Comparison of ENCODE assay signal across 1 cellular context in the genomic region with DNA sequence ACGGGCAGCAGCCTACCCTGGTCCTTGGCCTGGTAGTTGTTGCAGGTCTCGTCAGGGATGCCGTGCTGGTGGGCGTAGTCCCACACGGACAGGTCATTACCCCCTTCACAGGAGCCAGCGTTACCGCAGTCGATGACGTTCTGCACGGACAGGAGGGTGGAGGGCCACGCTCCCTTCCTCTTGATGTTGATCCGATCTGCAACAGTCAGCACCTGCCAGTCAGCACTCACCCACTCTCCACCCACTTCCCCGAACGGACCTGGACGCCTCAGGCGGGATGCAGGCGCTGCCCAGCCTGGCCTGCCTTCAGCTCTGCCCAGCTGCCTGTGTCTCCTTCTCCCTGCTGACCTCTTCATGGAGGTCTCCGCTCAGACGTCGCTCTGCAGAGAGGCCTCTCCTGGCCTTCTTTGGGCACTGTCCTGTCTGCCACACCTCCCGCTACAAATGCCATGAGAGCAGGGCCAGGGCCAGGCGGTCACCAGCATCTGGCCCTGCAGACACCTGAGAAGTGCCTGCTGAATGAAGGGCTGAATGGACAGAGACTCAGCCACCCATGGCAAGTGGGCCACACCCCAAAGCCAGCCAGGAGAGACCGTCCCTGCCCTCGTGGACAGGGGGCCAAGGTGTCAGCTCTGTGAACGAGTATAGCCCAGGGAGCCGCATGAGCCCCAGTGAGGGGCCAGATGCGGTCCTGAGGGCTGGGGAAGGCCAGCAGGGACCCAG.
TF ChIP-seq lines count a peak whose summit lies in the region.

No MANE protein-coding gene starts in this region.

TF ChIP-seq in HepG2, 621 proteins besides CTCF, POLR2A, EP300 and RAD21 (continues in another document):
- TF ChIP-seq HIVEP1 (CRISPR knock-in tag; IDR thresholded peaks at IDR 0.05), result no peak
- no peak for TF ChIP-seq SYNCRIP (IDR thresholded peaks at IDR 0.05; ENCODE audit: insufficient read depth, low read depth, low read length)
- no peak for TF ChIP-seq KAT7 (CRISPR knock-in tag; IDR thresholded peaks at IDR 0.05; ENCODE audit: borderline replicate concordance)
- TF ChIP-seq ZNF878 (CRISPR knock-in tag; IDR thresholded peaks at IDR 0.05), result no peak
- TF ChIP-seq TGIF2 (CRISPR knock-in tag; IDR thresholded peaks at IDR 0.05), result no peak
- TF ChIP-seq, protein P1, sequence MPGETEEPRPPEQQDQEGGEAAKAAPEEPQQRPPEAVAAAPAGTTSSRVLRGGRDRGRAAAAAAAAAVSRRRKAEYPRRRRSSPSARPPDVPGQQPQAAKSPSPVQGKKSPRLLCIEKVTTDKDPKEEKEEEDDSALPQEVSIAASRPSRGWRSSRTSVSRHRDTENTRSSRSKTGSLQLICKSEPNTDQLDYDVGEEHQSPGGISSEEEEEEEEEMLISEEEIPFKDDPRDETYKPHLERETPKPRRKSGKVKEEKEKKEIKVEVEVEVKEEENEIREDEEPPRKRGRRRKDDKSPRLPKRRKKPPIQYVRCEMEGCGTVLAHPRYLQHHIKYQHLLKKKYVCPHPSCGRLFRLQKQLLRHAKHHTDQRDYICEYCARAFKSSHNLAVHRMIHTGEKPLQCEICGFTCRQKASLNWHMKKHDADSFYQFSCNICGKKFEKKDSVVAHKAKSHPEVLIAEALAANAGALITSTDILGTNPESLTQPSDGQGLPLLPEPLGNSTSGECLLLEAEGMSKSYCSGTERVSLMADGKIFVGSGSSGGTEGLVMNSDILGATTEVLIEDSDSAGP (CRISPR knock-in tag; IDR thresholded peaks at IDR 0.05; ENCODE audit: borderline replicate concordance), result peak; percentile 34; the same call in 1 of the 2 replicates
- no peak for TF ChIP-seq ZNF431 (CRISPR knock-in tag; IDR thresholded peaks at IDR 0.05; ENCODE audit: borderline replicate concordance, low read depth)
- no peak for TF ChIP-seq MED1 (CRISPR knock-in tag; IDR thresholded peaks at IDR 0.05)
- TF ChIP-seq MXD4 (CRISPR knock-in tag; IDR thresholded peaks at IDR 0.05), result no peak
- TF ChIP-seq, protein P2, sequence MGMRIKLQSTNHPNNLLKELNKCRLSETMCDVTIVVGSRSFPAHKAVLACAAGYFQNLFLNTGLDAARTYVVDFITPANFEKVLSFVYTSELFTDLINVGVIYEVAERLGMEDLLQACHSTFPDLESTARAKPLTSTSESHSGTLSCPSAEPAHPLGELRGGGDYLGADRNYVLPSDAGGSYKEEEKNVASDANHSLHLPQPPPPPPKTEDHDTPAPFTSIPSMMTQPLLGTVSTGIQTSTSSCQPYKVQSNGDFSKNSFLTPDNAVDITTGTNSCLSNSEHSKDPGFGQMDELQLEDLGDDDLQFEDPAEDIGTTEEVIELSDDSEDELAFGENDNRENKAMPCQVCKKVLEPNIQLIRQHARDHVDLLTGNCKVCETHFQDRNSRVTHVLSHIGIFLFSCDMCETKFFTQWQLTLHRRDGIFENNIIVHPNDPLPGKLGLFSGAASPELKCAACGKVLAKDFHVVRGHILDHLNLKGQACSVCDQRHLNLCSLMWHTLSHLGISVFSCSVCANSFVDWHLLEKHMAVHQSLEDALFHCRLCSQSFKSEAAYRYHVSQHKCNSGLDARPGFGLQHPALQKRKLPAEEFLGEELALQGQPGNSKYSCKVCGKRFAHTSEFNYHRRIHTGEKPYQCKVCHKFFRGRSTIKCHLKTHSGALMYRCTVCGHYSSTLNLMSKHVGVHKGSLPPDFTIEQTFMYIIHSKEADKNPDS (CRISPR knock-in tag; IDR thresholded peaks at IDR 0.05), result no peak
- TF ChIP-seq, protein P3, sequence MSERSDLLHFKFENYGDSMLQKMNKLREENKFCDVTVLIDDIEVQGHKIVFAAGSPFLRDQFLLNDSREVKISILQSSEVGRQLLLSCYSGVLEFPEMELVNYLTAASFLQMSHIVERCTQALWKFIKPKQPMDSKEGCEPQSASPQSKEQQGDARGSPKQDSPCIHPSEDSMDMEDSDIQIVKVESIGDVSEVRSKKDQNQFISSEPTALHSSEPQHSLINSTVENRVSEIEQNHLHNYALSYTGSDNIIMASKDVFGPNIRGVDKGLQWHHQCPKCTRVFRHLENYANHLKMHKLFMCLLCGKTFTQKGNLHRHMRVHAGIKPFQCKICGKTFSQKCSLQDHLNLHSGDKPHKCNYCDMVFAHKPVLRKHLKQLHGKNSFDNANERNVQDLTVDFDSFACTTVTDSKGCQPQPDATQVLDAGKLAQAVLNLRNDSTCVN (CRISPR knock-in tag; IDR thresholded peaks at IDR 0.05; ENCODE audit: borderline replicate concordance), result no peak
- TF ChIP-seq, protein P4, sequence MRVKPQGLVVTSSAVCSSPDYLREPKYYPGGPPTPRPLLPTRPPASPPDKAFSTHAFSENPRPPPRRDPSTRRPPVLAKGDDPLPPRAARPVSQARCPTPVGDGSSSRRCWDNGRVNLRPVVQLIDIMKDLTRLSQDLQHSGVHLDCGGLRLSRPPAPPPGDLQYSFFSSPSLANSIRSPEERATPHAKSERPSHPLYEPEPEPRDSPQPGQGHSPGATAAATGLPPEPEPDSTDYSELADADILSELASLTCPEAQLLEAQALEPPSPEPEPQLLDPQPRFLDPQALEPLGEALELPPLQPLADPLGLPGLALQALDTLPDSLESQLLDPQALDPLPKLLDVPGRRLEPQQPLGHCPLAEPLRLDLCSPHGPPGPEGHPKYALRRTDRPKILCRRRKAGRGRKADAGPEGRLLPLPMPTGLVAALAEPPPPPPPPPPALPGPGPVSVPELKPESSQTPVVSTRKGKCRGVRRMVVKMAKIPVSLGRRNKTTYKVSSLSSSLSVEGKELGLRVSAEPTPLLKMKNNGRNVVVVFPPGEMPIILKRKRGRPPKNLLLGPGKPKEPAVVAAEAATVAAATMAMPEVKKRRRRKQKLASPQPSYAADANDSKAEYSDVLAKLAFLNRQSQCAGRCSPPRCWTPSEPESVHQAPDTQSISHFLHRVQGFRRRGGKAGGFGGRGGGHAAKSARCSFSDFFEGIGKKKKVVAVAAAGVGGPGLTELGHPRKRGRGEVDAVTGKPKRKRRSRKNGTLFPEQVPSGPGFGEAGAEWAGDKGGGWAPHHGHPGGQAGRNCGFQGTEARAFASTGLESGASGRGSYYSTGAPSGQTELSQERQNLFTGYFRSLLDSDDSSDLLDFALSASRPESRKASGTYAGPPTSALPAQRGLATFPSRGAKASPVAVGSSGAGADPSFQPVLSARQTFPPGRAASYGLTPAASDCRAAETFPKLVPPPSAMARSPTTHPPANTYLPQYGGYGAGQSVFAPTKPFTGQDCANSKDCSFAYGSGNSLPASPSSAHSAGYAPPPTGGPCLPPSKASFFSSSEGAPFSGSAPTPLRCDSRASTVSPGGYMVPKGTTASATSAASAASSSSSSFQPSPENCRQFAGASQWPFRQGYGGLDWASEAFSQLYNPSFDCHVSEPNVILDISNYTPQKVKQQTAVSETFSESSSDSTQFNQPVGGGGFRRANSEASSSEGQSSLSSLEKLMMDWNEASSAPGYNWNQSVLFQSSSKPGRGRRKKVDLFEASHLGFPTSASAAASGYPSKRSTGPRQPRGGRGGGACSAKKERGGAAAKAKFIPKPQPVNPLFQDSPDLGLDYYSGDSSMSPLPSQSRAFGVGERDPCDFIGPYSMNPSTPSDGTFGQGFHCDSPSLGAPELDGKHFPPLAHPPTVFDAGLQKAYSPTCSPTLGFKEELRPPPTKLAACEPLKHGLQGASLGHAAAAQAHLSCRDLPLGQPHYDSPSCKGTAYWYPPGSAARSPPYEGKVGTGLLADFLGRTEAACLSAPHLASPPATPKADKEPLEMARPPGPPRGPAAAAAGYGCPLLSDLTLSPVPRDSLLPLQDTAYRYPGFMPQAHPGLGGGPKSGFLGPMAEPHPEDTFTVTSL (CRISPR knock-in tag; IDR thresholded peaks at IDR 0.05; ENCODE audit: borderline replicate concordance), result no peak
- TF ChIP-seq FOXJ3 (CRISPR knock-in tag; IDR thresholded peaks at IDR 0.05; ENCODE audit: borderline replicate concordance), result no peak
- TF ChIP-seq, protein P5, sequence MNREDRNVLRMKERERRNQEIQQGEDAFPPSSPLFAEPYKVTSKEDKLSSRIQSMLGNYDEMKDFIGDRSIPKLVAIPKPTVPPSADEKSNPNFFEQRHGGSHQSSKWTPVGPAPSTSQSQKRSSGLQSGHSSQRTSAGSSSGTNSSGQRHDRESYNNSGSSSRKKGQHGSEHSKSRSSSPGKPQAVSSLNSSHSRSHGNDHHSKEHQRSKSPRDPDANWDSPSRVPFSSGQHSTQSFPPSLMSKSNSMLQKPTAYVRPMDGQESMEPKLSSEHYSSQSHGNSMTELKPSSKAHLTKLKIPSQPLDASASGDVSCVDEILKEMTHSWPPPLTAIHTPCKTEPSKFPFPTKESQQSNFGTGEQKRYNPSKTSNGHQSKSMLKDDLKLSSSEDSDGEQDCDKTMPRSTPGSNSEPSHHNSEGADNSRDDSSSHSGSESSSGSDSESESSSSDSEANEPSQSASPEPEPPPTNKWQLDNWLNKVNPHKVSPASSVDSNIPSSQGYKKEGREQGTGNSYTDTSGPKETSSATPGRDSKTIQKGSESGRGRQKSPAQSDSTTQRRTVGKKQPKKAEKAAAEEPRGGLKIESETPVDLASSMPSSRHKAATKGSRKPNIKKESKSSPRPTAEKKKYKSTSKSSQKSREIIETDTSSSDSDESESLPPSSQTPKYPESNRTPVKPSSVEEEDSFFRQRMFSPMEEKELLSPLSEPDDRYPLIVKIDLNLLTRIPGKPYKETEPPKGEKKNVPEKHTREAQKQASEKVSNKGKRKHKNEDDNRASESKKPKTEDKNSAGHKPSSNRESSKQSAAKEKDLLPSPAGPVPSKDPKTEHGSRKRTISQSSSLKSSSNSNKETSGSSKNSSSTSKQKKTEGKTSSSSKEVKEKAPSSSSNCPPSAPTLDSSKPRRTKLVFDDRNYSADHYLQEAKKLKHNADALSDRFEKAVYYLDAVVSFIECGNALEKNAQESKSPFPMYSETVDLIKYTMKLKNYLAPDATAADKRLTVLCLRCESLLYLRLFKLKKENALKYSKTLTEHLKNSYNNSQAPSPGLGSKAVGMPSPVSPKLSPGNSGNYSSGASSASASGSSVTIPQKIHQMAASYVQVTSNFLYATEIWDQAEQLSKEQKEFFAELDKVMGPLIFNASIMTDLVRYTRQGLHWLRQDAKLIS (CRISPR knock-in tag; IDR thresholded peaks at IDR 0.05), result no peak
- TF ChIP-seq, protein P6, sequence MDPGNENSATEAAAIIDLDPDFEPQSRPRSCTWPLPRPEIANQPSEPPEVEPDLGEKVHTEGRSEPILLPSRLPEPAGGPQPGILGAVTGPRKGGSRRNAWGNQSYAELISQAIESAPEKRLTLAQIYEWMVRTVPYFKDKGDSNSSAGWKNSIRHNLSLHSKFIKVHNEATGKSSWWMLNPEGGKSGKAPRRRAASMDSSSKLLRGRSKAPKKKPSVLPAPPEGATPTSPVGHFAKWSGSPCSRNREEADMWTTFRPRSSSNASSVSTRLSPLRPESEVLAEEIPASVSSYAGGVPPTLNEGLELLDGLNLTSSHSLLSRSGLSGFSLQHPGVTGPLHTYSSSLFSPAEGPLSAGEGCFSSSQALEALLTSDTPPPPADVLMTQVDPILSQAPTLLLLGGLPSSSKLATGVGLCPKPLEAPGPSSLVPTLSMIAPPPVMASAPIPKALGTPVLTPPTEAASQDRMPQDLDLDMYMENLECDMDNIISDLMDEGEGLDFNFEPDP (CRISPR knock-in tag; conservative IDR thresholded peaks at IDR 0.05), result no peak
- no peak for TF ChIP-seq GFI1 (CRISPR knock-in tag; IDR thresholded peaks at IDR 0.05; ENCODE audit: borderline replicate concordance)
- TF ChIP-seq, protein P7, sequence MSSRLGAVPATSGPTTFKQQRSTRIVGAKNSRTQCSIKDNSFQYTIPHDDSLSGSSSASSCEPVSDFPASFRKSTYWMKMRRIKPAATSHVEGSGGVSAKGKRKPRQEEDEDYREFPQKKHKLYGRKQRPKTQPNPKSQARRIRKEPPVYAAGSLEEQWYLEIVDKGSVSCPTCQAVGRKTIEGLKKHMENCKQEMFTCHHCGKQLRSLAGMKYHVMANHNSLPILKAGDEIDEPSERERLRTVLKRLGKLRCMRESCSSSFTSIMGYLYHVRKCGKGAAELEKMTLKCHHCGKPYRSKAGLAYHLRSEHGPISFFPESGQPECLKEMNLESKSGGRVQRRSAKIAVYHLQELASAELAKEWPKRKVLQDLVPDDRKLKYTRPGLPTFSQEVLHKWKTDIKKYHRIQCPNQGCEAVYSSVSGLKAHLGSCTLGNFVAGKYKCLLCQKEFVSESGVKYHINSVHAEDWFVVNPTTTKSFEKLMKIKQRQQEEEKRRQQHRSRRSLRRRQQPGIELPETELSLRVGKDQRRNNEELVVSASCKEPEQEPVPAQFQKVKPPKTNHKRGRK (CRISPR knock-in tag; IDR thresholded peaks at IDR 0.05), result no peak
- TF ChIP-seq SP2 (CRISPR knock-in tag; IDR thresholded peaks at IDR 0.05), result peak; percentile 1; the same call in 1 of the 2 replicates
- TF ChIP-seq ZNF615 (CRISPR knock-in tag; IDR thresholded peaks at IDR 0.05; ENCODE audit: borderline replicate concordance), result no peak
- no peak for TF ChIP-seq MAZ (IDR thresholded peaks at IDR 0.05; ENCODE audit: borderline replicate concordance, low read depth, low read length)
- TF ChIP-seq MAZ (CRISPR knock-in tag; IDR thresholded peaks at IDR 0.05; ENCODE audit: low read depth), result 0 out of 2 replicates have a peak, but pooled peaks have one; percentile 26
- no peak for TF ChIP-seq ATRX (CRISPR knock-in tag; IDR thresholded peaks at IDR 0.05; ENCODE audit: borderline replicate concordance)
- no peak for TF ChIP-seq ZFP37 (CRISPR knock-in tag; IDR thresholded peaks at IDR 0.05; ENCODE audit: borderline replicate concordance)
- TF ChIP-seq, protein P8, sequence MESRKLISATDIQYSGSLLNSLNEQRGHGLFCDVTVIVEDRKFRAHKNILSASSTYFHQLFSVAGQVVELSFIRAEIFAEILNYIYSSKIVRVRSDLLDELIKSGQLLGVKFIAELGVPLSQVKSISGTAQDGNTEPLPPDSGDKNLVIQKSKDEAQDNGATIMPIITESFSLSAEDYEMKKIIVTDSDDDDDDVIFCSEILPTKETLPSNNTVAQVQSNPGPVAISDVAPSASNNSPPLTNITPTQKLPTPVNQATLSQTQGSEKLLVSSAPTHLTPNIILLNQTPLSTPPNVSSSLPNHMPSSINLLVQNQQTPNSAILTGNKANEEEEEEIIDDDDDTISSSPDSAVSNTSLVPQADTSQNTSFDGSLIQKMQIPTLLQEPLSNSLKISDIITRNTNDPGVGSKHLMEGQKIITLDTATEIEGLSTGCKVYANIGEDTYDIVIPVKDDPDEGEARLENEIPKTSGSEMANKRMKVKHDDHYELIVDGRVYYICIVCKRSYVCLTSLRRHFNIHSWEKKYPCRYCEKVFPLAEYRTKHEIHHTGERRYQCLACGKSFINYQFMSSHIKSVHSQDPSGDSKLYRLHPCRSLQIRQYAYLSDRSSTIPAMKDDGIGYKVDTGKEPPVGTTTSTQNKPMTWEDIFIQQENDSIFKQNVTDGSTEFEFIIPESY (CRISPR knock-in tag; IDR thresholded peaks at IDR 0.05), result peak; percentile 77
- TF ChIP-seq JUN (CRISPR knock-in tag; IDR thresholded peaks at IDR 0.05), result no peak
- TF ChIP-seq, protein P9, sequence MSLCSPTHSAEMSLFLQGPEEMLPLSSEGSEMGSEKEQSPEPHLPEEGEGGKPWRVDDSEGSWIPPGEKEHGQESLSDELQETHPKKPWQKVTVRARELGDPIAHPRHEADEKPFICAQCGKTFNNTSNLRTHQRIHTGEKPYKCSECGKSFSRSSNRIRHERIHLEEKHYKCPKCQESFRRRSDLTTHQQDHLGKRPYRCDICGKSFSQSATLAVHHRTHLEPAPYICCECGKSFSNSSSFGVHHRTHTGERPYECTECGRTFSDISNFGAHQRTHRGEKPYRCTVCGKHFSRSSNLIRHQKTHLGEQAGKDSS (CRISPR knock-in tag; IDR thresholded peaks at IDR 0.05; ENCODE audit: borderline replicate concordance, low read depth), result no peak
- peak; percentile 41; the same call in 1 of the 2 replicates for TF ChIP-seq DNMT1 (CRISPR knock-in tag; IDR thresholded peaks at IDR 0.05)
- TF ChIP-seq PLRG1 (conservative IDR thresholded peaks at IDR 0.05), result no peak
- TF ChIP-seq HDAC1 (CRISPR knock-in tag; IDR thresholded peaks at IDR 0.05), result no peak
- TF ChIP-seq NFE2L2 (IDR thresholded peaks at IDR 0.05; ENCODE audit: low read length), result no peak
